ENCODE assay signal across 13 cellular contexts in genomic region chr1:47558601-47559593, GRCh38.
DNase-seq lines count a peak whose midpoint lies in the region; ATAC-seq and TF ChIP-seq lines count a peak whose summit lies in the region.
"Had no signal": no experiment of that assay in that cellular context is flagged by ENCODE, and none has a peak within 500 bp of the region (broad histone marks: within the 10 kb centered on the region; RNA-seq: fewer than 3 reads in every experiment).

No MANE protein-coding gene starts in this region.

- DNase-seq in ACHN (peak; percentile 27), LoVo (ENCODE audit: low spot score) (peak; percentile 68), lung (ENCODE audit: low spot score) (peak; percentile 55)
- DNase-seq in activated CD8-positive, alpha-beta memory T cell treated with anti-CD3 and anti-CD28 coated beads, Interleukin-2, amount 50 U/mL, for 4 hours: no peak
- DNase-seq: activated naive CD8-positive, alpha-beta T cell treated with anti-CD3 and anti-CD28 coated beads, Interleukin-2, amount 10 ng/mL, durations not matched to agents 7 days and 5 days; mammary epithelial cell; PC-9; substantia nigra; T1000 had no signal

- H3K4me1 ChIP-seq in lung (ENCODE audit: control insufficient read depth in 2 of 2, insufficient read depth in 2 of 2, low read length in 2 of 2): peaks cover 0 to 13% of the 10 kb centered on the region in 2 donors

- WGBS in lung, 2 donors: 56 to 68% methylated on average over 18 of the region's 18 CpGs

- H3K4me3 ChIP-seq in lung: no peak overlapping the region
- H3K4me3 ChIP-seq: PC-9 had no signal

- TF ChIP-seq CTCF in VCaP (conservative IDR thresholded peaks at IDR 0.05) (no peak), lung (IDR thresholded peaks at IDR 0.05; ENCODE audit: control extremely low read depth, extremely low read depth) (no peak)

- H3K36me3 ChIP-seq in lung (ENCODE audit: control insufficient read depth in 2 of 2, insufficient read depth in 2 of 2, low read length in 2 of 2): no peaks in the 10 kb centered on the region

- H3K9me3 ChIP-seq in lung (ENCODE audit: control insufficient read depth in 2 of 2, insufficient read depth in 1 of 2, low read length in 1 of 2): peaks cover 0 to 6% of the 10 kb centered on the region in 2 donors

- ATAC-seq in lung (ENCODE audit: insufficient read depth, low FRiP score) (no peak), GM18502 (IDR thresholded peaks at IDR 0.05; ENCODE audit: poor library complexity, unreplicated experiment) (no peak), HG03354 (IDR thresholded peaks at IDR 0.05; ENCODE audit: poor library complexity, severe bottlenecking, unreplicated experiment) (no peak), GM21526 (IDR thresholded peaks at IDR 0.05; ENCODE audit: low FRiP score, unreplicated experiment) (no peak)

- H3K27ac ChIP-seq in VCaP (peak overlapping the region; percentile 95), lung (ENCODE audit: low read depth in 1 of 2, low read length in 1 of 2) (peak overlapping the region in 1 of 2 donors; percentile 26)
- H3K27ac ChIP-seq: PC-9 had no signal

- no peaks in the 10 kb centered on the region for H3K27me3 ChIP-seq in lung (ENCODE audit: control insufficient read depth, insufficient read depth)

- in situ Hi-C loops in ACHN (cut with HindIII; ENCODE audit: low pct_ligation_motif_present, low pct_unique_long_range_greater_than_20kb, low sequenced_read_pairs): no loop called here
